Comparison of ENCODE assay signal across 8 cellular contexts in genomic region chr1:227541796-227542152, GRCh38. TPM values are rescaled to one million over a fixed set of nuclear protein-coding genes. Genes with fewer than 3 reads are reported as not detected.
DNase-seq lines count a peak whose midpoint lies in the region; ATAC-seq lines count a peak whose summit lies in the region.

No MANE protein-coding gene starts in this region.

- H3K27me3 Mint-ChIP-seq in dendritic cell treated with granulocyte-macrophage colony-stimulating factor and Interleukin-4, amounts not matched to agents 40 ng/mL and 50 ng/mL, for 4 days: peaks cover 19% of the 10 kb centered on the region

- intact Hi-C loops in dendritic cell treated with granulocyte-macrophage colony-stimulating factor and Interleukin-4, amounts not matched to agents 40 ng/mL and 50 ng/mL, for 4 days (cut with micrococcal nuclease): loop anchor here (1.0 to 5.0 kb wide), 2 partner anchors 22 to 59 kb away; partner anchors contain the start of gene ZNF678
- intact Hi-C loops in aorta (cut with DNase I): loop anchor here in 1 of 2 donors (5.0 kb wide), 1 partner anchor 191 kb away; no protein-coding TSS in a partner anchor

- H3K4me1 ChIP-seq in mononuclear cell (ENCODE audit: insufficient read depth, low read length) (peaks cover 15% of the 10 kb centered on the region), aorta (ENCODE audit: control insufficient read depth in 1 of 2, insufficient read depth in 2 of 2, low read length in 2 of 2) (no peaks in the 10 kb centered on the region)

- peak overlapping the region; percentile 47 for H3K4me3 ChIP-seq in mononuclear cell (ENCODE audit: low read length)
- H3K4me3 ChIP-seq in aorta (ENCODE audit: low read length in 2 of 2): peak overlapping the region; percentile 50 to 75

- H3K27ac ChIP-seq in aorta (ENCODE audit: low read depth in 1 of 2, low read length in 2 of 2): no peak overlapping the region

- H3K9me3 ChIP-seq in mononuclear cell (ENCODE audit: low read depth, low read length): no peaks in the 10 kb centered on the region
- H3K9me3 ChIP-seq in aorta (ENCODE audit: control insufficient read depth, low read length): peaks cover 4% of the 10 kb centered on the region

- DNase-seq in AG20443 (ENCODE audit: low spot score) (peak; percentile 33), aorta (peak in 1 of 2 donors; percentile 55), superior temporal gyrus (ENCODE audit: extremely low spot score) (no peak), RKO (ENCODE audit: low spot score) (no peak)

- H3K36me3 Mint-ChIP-seq in dendritic cell treated with granulocyte-macrophage colony-stimulating factor and Interleukin-4, amounts not matched to agents 40 ng/mL and 50 ng/mL, for 4 days (ENCODE audit: low read depth): no peaks in the 10 kb centered on the region

- no peak overlapping the region for H3K27ac Mint-ChIP-seq in dendritic cell treated with granulocyte-macrophage colony-stimulating factor and Interleukin-4, amounts not matched to agents 40 ng/mL and 50 ng/mL, for 4 days

- 5 to 11% methylated on average over 32 of the region's 32 CpGs for WGBS in aorta, 2 donors

- no peaks in the 10 kb centered on the region for H3K9me3 Mint-ChIP-seq in dendritic cell treated with granulocyte-macrophage colony-stimulating factor and Interleukin-4, amounts not matched to agents 40 ng/mL and 50 ng/mL, for 4 days

- ATAC-seq in HG02973 (IDR thresholded peaks at IDR 0.05; ENCODE audit: unreplicated experiment): peak; percentile 10
- ATAC-seq in aorta (ENCODE audit: low FRiP score): peak; percentile 58
- no peak for ATAC-seq in GM21526 (IDR thresholded peaks at IDR 0.05; ENCODE audit: low FRiP score, unreplicated experiment)

- H3K27me3 ChIP-seq in mononuclear cell (ENCODE audit: insufficient read depth, low read length): peaks cover 3% of the 10 kb centered on the region
- no peaks in the 10 kb centered on the region for H3K27me3 ChIP-seq in aorta (ENCODE audit: control insufficient read depth in 1 of 2, insufficient read depth in 2 of 2, low read length in 1 of 2)

- peaks cover 5% of the 10 kb centered on the region for H3K4me1 Mint-ChIP-seq in dendritic cell treated with granulocyte-macrophage colony-stimulating factor and Interleukin-4, amounts not matched to agents 40 ng/mL and 50 ng/mL, for 4 days (ENCODE audit: low read depth)

- H3K36me3 ChIP-seq in aorta (ENCODE audit: control insufficient read depth in 1 of 2, insufficient read depth in 2 of 2, low read length in 1 of 2): peaks cover 0 to 2% of the 10 kb centered on the region in 2 donors

- H3K4me3 Mint-ChIP-seq in dendritic cell treated with granulocyte-macrophage colony-stimulating factor and Interleukin-4, amounts not matched to agents 40 ng/mL and 50 ng/mL, for 4 days: peak overlapping the region; percentile 70

RNA-seq across cellular contexts. Expression of gene ZNF678, which starts 21.6 kb away (rescaled TPM):
- total RNA-seq in mononuclear cell (6.1 TPM), aorta (1 to 10 TPM; 7.2 to 9.7 TPM)
- polyA plus RNA-seq in aorta: 1 to 10 TPM; 1.8 to 2.8 TPM
